ENCODE assay signal across 8 cellular contexts in genomic region chr9:121557581-121558422, GRCh38. TPM values are rescaled to one million over a fixed set of nuclear protein-coding genes. Genes with fewer than 3 reads are reported as not detected.
DNase-seq lines count a peak whose midpoint lies in the region; ATAC-seq and TF ChIP-seq lines count a peak whose summit lies in the region.

No MANE protein-coding gene starts in this region.

- H3K27me3 ChIP-seq in SJCRH30 (no peaks in the 10 kb centered on the region), vagina (no peaks in the 10 kb centered on the region)

- no peak for TF ChIP-seq CTCF in vagina (IDR thresholded peaks at IDR 0.05)

- ATAC-seq in HG02840 (IDR thresholded peaks at IDR 0.05; ENCODE audit: low FRiP score, unreplicated experiment) = no peak
- no peak for ATAC-seq in HG03460 (IDR thresholded peaks at IDR 0.05; ENCODE audit: unreplicated experiment)

- H3K9me3 ChIP-seq in SJCRH30 (replicated peaks) (no peaks in the 10 kb centered on the region), vagina (no peaks in the 10 kb centered on the region)

- H3K27ac ChIP-seq in SJCRH30 = peak overlapping the region; percentile 9; the same call in 1 of the 2 replicates
- H3K27ac ChIP-seq in vagina = peak overlapping the region; percentile 36

- TF ChIP-seq POLR2A in vagina (IDR thresholded peaks at IDR 0.05) = no peak

- H3K4me1 ChIP-seq in SJCRH30 (peaks cover 16% of the 10 kb centered on the region), vagina (peaks cover 29% of the 10 kb centered on the region)

- H3K36me3 ChIP-seq in SJCRH30 (no peaks in the 10 kb centered on the region), vagina (no peaks in the 10 kb centered on the region)

- DNase-seq in AML-193 (lab: John Stamatoyannopoulos, UW) (peak; percentile 80 to 87), HCEC 1CT (peak; percentile 81), SJCRH30 (peak; percentile 94 to 96), epidermal melanocyte (ENCODE audit: insufficient read length, low spot score) (peak; percentile 86), midbrain (lab: John Stamatoyannopoulos, UW) (peak; percentile 24), vagina (ENCODE audit: extremely low spot score in 2 of 2) (no peak)

- H3K4me3 ChIP-seq in SJCRH30 (no peak overlapping the region), vagina (no peak overlapping the region)

- intact Hi-C loops in vagina (cut with DNase I) = loop anchor here (5.0 kb wide), 1 partner anchor 44 kb away; no protein-coding TSS in a partner anchor

RNA-seq across cellular contexts. Expression of gene GGTA1, which starts 58.2 kb away (rescaled TPM):
- total RNA-seq in SJCRH30 (2014; rRNA removed; shearing (Covaris generic)) = not detected in 2 replicates
- total RNA-seq in vagina = 18.4 TPM

Comparison
In these comparisons a context has a peak if more than half of its experiments do, and no peak if none do; other contexts are left out.
1. DNase-seq: peak in AML-193 (2 of 2), HCEC 1CT (single experiment), SJCRH30 (2 of 2), epidermal melanocyte (single experiment) and midbrain (single experiment); none in vagina (0 of 2).
2. RNA of gene GGTA1, which starts 58.2 kb away (total RNA-seq): 18.4 TPM in vagina (single experiment); not detected in SJCRH30; every median in the first group is over 10 times any median in the second.